ENCODE assay signal across 2 cellular contexts in genomic region chr12:68831751-68832503, GRCh38.
TF ChIP-seq lines count a peak whose summit lies in the region.

No MANE protein-coding gene starts in this region.

TF ChIP-seq in HepG2, 621 proteins besides CTCF, POLR2A, EP300 and RAD21:
- TF ChIP-seq ZNF616 (CRISPR knock-in tag; IDR thresholded peaks at IDR 0.05; ENCODE audit: low read depth) (no peak), AGO2 (optimal IDR thresholded peaks at IDR 0.05; ENCODE audit: low read depth, low read length) (peak; percentile 26), RBM22 (optimal IDR thresholded peaks at IDR 0.05; ENCODE audit: low read length) (peak; percentile 11), POLR2G (IDR thresholded peaks at IDR 0.05; ENCODE audit: low read depth, low read length) (0 out of 2 replicates have a peak, but pooled peaks have one; percentile 7), ZNF225 (CRISPR knock-in tag; IDR thresholded peaks at IDR 0.05) (no peak)

TF ChIP-seq in IMR-90, 13 proteins besides CTCF, POLR2A, EP300 and RAD21:
- no peak for TF ChIP-seq MXI1 (IDR thresholded peaks at IDR 0.05; ENCODE audit: borderline replicate concordance, low read depth, low read length)
- TF ChIP-seq, protein P1, sequence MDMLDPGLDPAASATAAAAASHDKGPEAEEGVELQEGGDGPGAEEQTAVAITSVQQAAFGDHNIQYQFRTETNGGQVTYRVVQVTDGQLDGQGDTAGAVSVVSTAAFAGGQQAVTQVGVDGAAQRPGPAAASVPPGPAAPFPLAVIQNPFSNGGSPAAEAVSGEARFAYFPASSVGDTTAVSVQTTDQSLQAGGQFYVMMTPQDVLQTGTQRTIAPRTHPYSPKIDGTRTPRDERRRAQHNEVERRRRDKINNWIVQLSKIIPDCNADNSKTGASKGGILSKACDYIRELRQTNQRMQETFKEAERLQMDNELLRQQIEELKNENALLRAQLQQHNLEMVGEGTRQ (IDR thresholded peaks at IDR 0.05; ENCODE audit: low read depth, low read length) = no peak
- TF ChIP-seq MAFK (IDR thresholded peaks at IDR 0.05; ENCODE audit: low read depth, low read length) = no peak
- TF ChIP-seq, protein P2, sequence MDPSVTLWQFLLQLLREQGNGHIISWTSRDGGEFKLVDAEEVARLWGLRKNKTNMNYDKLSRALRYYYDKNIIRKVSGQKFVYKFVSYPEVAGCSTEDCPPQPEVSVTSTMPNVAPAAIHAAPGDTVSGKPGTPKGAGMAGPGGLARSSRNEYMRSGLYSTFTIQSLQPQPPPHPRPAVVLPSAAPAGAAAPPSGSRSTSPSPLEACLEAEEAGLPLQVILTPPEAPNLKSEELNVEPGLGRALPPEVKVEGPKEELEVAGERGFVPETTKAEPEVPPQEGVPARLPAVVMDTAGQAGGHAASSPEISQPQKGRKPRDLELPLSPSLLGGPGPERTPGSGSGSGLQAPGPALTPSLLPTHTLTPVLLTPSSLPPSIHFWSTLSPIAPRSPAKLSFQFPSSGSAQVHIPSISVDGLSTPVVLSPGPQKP (IDR thresholded peaks at IDR 0.05; ENCODE audit: borderline replicate concordance, low read depth, low read length) = no peak
- no peak for TF ChIP-seq RCOR1 (IDR thresholded peaks at IDR 0.05; ENCODE audit: insufficient replicate concordance, low read length)
- no peak for TF ChIP-seq NFE2L2 (IDR thresholded peaks at IDR 0.05; ENCODE audit: low read depth, low read length)
- TF ChIP-seq CHD1 (IDR thresholded peaks at IDR 0.05; ENCODE audit: low read depth, low read length) = no peak
- TF ChIP-seq CEBPB (IDR thresholded peaks at IDR 0.05; ENCODE audit: low read depth, low read length) = no peak
- no peak for TF ChIP-seq SMC3 (IDR thresholded peaks at IDR 0.05; ENCODE audit: low read depth, low read length)
- TF ChIP-seq RFX5 (IDR thresholded peaks at IDR 0.05; ENCODE audit: low read depth, low read length) = no peak
- no peak for TF ChIP-seq BHLHE40 (IDR thresholded peaks at IDR 0.05; ENCODE audit: low read depth, low read length)
- no peak for TF ChIP-seq FOS (IDR thresholded peaks at IDR 0.05; ENCODE audit: low read depth, low read length)
- TF ChIP-seq MAZ (IDR thresholded peaks at IDR 0.05; ENCODE audit: borderline replicate concordance, low read depth, low read length) = no peak
